In the genomic region with DNA sequence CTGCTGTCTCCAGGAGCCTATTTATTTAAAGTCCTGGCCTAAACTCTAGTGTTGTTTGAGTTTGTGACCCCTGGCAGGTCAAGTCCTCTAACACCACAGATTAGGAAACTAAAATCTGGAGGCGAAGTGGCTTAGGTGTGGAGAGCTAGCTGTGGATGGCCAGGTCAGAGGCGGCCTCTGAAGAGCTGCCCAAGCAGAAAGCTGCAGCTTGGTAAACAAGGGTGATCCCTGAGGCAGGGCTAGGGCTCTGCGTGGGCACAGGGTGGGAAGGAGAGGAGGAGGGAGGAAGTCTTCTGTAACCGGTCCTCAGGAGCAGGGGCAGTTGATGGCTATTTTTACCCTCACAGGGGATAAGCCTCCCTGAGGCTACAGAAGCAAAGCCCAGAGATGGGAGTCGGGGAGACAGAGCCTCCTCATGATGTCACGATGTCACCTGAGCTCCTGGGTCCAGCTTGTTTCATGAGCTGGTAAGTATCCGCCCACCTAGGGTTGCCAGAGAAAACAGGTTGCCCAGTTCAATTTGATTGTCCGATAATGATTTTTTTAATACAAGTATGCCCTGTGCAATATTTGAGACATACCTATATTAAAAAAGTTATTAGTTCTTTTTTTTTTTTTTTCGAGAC, we compare ENCODE assay signal across 12 cellular contexts.
"Had no signal": no experiment of that assay in that cellular context is flagged by ENCODE, and none has a peak within 500 bp of the region (broad histone marks: within the 10 kb centered on the region; RNA-seq: fewer than 3 reads in every experiment).

No MANE protein-coding gene starts in this region.

- DNase-seq: activated B cell treated with CpG ODN at 0.5 μM for 24 hours; activated T-cell treated with anti-CD3 and anti-CD28 coated beads, Interleukin-2, amount 50 U/mL, for 1 hour; amygdala; stimulated activated CD4-positive, alpha-beta T cell treated with anti-CD3 and anti-CD28 coated beads, Interleukin-2, amount 100 ng/mL, for 48 hours; stimulated activated naive CD8-positive, alpha-beta T cell treated with anti-CD3 and anti-CD28 coated beads, Interleukin-15, Interleukin-2, amounts not matched to agents 100 U/mL and 50 U/mL, for 24 hours; T-helper 17 cell had no signal

- H3K27ac ChIP-seq: esophagus muscularis mucosa, suprapubic skin had no signal

- H3K9me3 Mint-ChIP-seq: activated B cell treated with CpG ODN at 0.5 μM for 24 hours; memory B cell; natural killer cell treated with Interleukin-12 subunit alpha and Interleukin-12 subunit beta and Interleukin-15 and Interleukin-18, amount 100 ng/mL, for 72 hours had no signal

- FAIRE-seq: endometrium had no signal

- H3K27ac Mint-ChIP-seq: activated B cell treated with CpG ODN at 0.5 μM for 24 hours; activated naive CD8-positive, alpha-beta T cell; memory B cell; natural killer cell treated with Interleukin-12 subunit alpha and Interleukin-12 subunit beta and Interleukin-15 and Interleukin-18, amount 100 ng/mL, for 72 hours had no signal

- H3K4me1 ChIP-seq: esophagus muscularis mucosa, suprapubic skin had no signal

- H3K36me3 Mint-ChIP-seq: activated naive CD8-positive, alpha-beta T cell; memory B cell; natural killer cell treated with Interleukin-12 subunit alpha and Interleukin-12 subunit beta and Interleukin-15 and Interleukin-18, amount 100 ng/mL, for 72 hours had no signal

- H3K36me3 ChIP-seq: esophagus muscularis mucosa, suprapubic skin had no signal

- H3K4me3 Mint-ChIP-seq: activated B cell treated with CpG ODN at 0.5 μM for 24 hours; activated naive CD8-positive, alpha-beta T cell; memory B cell; natural killer cell treated with Interleukin-12 subunit alpha and Interleukin-12 subunit beta and Interleukin-15 and Interleukin-18, amount 100 ng/mL, for 72 hours; T-helper 17 cell had no signal

- ATAC-seq: natural killer cell treated with Interleukin-12 subunit alpha and Interleukin-12 subunit beta and Interleukin-15 and Interleukin-18, amount 100 ng/mL, for 72 hours; stimulated activated naive CD8-positive, alpha-beta T cell treated with anti-CD3 and anti-CD28 coated beads, Interleukin-15, Interleukin-2, amounts not matched to agents 100 U/mL and 50 U/mL, for 24 hours; T-helper 17 cell had no signal

- H3K9me3 ChIP-seq: esophagus muscularis mucosa, suprapubic skin had no signal

- H3K4me3 ChIP-seq: esophagus muscularis mucosa, suprapubic skin had no signal

- H3K27me3 ChIP-seq: suprapubic skin had no signal

- H3K27me3 Mint-ChIP-seq: activated B cell treated with CpG ODN at 0.5 μM for 24 hours; activated naive CD8-positive, alpha-beta T cell; memory B cell had no signal
